Comparison of ENCODE assay signal across 2 cellular contexts in the genomic region with DNA sequence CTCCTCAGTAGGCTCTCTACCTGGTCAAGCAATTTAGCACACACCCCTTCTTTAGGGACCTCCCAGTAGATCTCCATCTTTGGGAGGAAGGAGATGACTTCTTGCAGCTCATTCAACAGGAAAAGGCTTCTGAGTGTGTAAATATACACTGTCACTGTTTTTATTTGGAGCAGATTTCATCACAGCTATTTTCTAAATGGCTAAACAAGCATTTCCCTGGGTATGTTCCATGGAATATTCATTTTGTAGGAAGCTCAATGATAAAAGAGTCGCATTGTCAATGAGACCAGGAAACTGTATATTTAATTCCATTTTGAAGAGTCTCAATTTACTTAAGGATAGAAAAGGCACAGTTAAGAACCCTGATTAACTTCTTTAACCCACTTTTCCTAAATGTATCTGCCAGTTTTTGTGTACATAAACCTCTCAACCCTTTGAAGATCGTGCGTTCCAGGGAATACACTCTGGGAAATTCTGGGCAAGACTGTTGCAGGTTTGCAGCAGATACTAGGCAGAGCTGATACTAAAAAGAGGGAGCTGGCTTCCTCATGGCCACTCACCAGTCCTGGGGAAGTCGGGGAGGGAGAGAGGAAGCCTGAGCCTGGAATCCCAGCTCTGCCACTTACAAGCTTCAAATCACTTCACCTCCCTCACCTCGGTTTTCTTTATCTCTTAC.
TF ChIP-seq lines count a peak whose summit lies in the region.

No MANE protein-coding gene starts in this region.

TF ChIP-seq in liver, 16 proteins besides CTCF, POLR2A, EP300 and RAD21:
- no peak for TF ChIP-seq EGR1 (IDR thresholded peaks at IDR 0.05; ENCODE audit: low read depth in 2 of 2)
- TF ChIP-seq TAF1 (conservative IDR thresholded peaks at IDR 0.05) = no peak
- TF ChIP-seq, protein P1, sequence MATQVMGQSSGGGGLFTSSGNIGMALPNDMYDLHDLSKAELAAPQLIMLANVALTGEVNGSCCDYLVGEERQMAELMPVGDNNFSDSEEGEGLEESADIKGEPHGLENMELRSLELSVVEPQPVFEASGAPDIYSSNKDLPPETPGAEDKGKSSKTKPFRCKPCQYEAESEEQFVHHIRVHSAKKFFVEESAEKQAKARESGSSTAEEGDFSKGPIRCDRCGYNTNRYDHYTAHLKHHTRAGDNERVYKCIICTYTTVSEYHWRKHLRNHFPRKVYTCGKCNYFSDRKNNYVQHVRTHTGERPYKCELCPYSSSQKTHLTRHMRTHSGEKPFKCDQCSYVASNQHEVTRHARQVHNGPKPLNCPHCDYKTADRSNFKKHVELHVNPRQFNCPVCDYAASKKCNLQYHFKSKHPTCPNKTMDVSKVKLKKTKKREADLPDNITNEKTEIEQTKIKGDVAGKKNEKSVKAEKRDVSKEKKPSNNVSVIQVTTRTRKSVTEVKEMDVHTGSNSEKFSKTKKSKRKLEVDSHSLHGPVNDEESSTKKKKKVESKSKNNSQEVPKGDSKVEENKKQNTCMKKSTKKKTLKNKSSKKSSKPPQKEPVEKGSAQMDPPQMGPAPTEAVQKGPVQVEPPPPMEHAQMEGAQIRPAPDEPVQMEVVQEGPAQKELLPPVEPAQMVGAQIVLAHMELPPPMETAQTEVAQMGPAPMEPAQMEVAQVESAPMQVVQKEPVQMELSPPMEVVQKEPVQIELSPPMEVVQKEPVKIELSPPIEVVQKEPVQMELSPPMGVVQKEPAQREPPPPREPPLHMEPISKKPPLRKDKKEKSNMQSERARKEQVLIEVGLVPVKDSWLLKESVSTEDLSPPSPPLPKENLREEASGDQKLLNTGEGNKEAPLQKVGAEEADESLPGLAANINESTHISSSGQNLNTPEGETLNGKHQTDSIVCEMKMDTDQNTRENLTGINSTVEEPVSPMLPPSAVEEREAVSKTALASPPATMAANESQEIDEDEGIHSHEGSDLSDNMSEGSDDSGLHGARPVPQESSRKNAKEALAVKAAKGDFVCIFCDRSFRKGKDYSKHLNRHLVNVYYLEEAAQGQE (IDR thresholded peaks at IDR 0.05) = no peak
- peak in 1 of 2 donors; percentile 27 for TF ChIP-seq HNF4A (conservative IDR thresholded peaks at IDR 0.05)
- TF ChIP-seq YY1 (IDR thresholded peaks at IDR 0.05) = peak; percentile 26
- TF ChIP-seq NR2F2 (IDR thresholded peaks at IDR 0.05) = no peak
- TF ChIP-seq JUND (IDR thresholded peaks at IDR 0.05) = no peak
- no peak for TF ChIP-seq FOXA2 (IDR thresholded peaks at IDR 0.05)

TF ChIP-seq in HepG2, 621 proteins besides CTCF, POLR2A, EP300 and RAD21:
- TF ChIP-seq MYNN (CRISPR knock-in tag; IDR thresholded peaks at IDR 0.05; ENCODE audit: low read depth) (no peak), ZNF563 (CRISPR knock-in tag; IDR thresholded peaks at IDR 0.05) (no peak), ATF7 (IDR thresholded peaks at IDR 0.05) (no peak), ATF7 (CRISPR knock-in tag; IDR thresholded peaks at IDR 0.05) (no peak), MIER2 (CRISPR knock-in tag; IDR thresholded peaks at IDR 0.05) (no peak), ZNF44 (CRISPR knock-in tag; IDR thresholded peaks at IDR 0.05) (no peak)
